ENCODE assay signal across 10 cellular contexts in genomic region chr16:709651-710499, GRCh38. TPM values are rescaled to one million over a fixed set of nuclear protein-coding genes. Genes with fewer than 3 reads are reported as not detected.
A peak's percentile ranks its signal among the peaks of the same experiment; 100 is the strongest.
DNase-seq lines count a peak whose midpoint lies in the region; ATAC-seq and TF ChIP-seq lines count a peak whose summit lies in the region.
"Had no signal": no experiment of that assay in that cellular context is flagged by ENCODE, and none has a peak within 500 bp of the region (broad histone marks: within the 10 kb centered on the region; RNA-seq: fewer than 3 reads in every experiment).

No MANE protein-coding gene starts in this region.

- no peaks in the 10 kb centered on the region for H3K36me3 Mint-ChIP-seq in endothelial cell (ENCODE audit: low read depth, unreplicated experiment)
- H3K36me3 Mint-ChIP-seq in activated T-cell treated with anti-CD3 and anti-CD28 coated beads, Interleukin-2, amount 50 U/mL, for 24 hours (ENCODE audit: low read depth): no peaks in the 10 kb centered on the region

- peak overlapping the region; percentile 39 for H3K4me3 ChIP-seq in osteoblast (ENCODE audit: insufficient read depth, low read length)
- H3K4me3 ChIP-seq: upper lobe of left lung had no signal

- H3K4me3 Mint-ChIP-seq in endothelial cell (ENCODE audit: unreplicated experiment): no peak overlapping the region
- no peak overlapping the region for H3K4me3 Mint-ChIP-seq in activated T-cell treated with anti-CD3 and anti-CD28 coated beads, Interleukin-2, amount 50 U/mL, for 24 hours

- no peaks in the 10 kb centered on the region for H3K4me1 Mint-ChIP-seq in endothelial cell (ENCODE audit: unreplicated experiment)
- peaks cover 4% of the 10 kb centered on the region for H3K4me1 Mint-ChIP-seq in activated T-cell treated with anti-CD3 and anti-CD28 coated beads, Interleukin-2, amount 50 U/mL, for 24 hours (ENCODE audit: low read depth)

- H2AFZ ChIP-seq in osteoblast (ENCODE audit: low read length): no peak overlapping the region

- H4K20me1 ChIP-seq in osteoblast (ENCODE audit: insufficient read depth, low read length): peaks cover 4% of the 10 kb centered on the region

- H3K79me2 ChIP-seq in osteoblast (ENCODE audit: insufficient read depth, low read length): no peaks in the 10 kb centered on the region

- peaks cover 38% of the 10 kb centered on the region for H3K27me3 ChIP-seq in osteoblast (ENCODE audit: insufficient read depth, low read length)

- no peak overlapping the region for H3K4me2 ChIP-seq in osteoblast (ENCODE audit: insufficient read depth, low read length)
- H3K4me2 ChIP-seq: KMS-11 had no signal

- no peak for TF ChIP-seq CTCF in osteoblast (IDR thresholded peaks at IDR 0.05; ENCODE audit: extremely low read depth, low read depth, low read length)
- no peak for TF ChIP-seq CTCF in endothelial cell (IDR thresholded peaks at IDR 0.05; ENCODE audit: unreplicated experiment)

- peaks cover 9% of the 10 kb centered on the region for H3K4me1 ChIP-seq in osteoblast (ENCODE audit: insufficient read depth, low read length)

- no peaks in the 10 kb centered on the region for H3K9me3 ChIP-seq in osteoblast (ENCODE audit: low read depth, low read length)
- H3K9me3 ChIP-seq: upper lobe of left lung had no signal

- no peak overlapping the region for H3K27ac ChIP-seq in osteoblast (ENCODE audit: low read depth, low read length)
- H3K27ac ChIP-seq: KMS-11, upper lobe of left lung had no signal

- ATAC-seq in HG03457 (IDR thresholded peaks at IDR 0.05; ENCODE audit: unreplicated experiment) (no peak), GM21737 (IDR thresholded peaks at IDR 0.05; ENCODE audit: unreplicated experiment) (no peak)

- peak; percentile 21 for DNase-seq in GOT3 (lab: John Stamatoyannopoulos, UW)
- peak; percentile 93 for DNase-seq in NCI-H2171 treated with DMSO at 0.1 percent for 48 hours (lab: John Stamatoyannopoulos, UW)
- DNase-seq in cerebellar nuclear complex (lab: John Stamatoyannopoulos, UW): peak; percentile 80 to 85
- peak; percentile 100 for DNase-seq in osteoblast (ENCODE audit: insufficient read length, low spot score, missing footprints)
- no peak for DNase-seq in endothelial cell (ENCODE audit: low spot score)
- DNase-seq in activated T-cell treated with anti-CD3 and anti-CD28 coated beads, Interleukin-2, amount 50 U/mL, for 24 hours: no peak

- H3K9me3 Mint-ChIP-seq in endothelial cell (ENCODE audit: unreplicated experiment): no peaks in the 10 kb centered on the region
- no peaks in the 10 kb centered on the region for H3K9me3 Mint-ChIP-seq in activated T-cell treated with anti-CD3 and anti-CD28 coated beads, Interleukin-2, amount 50 U/mL, for 24 hours

- H3K36me3 ChIP-seq in osteoblast (ENCODE audit: insufficient read depth, low read length): no peaks in the 10 kb centered on the region
- H3K36me3 ChIP-seq: upper lobe of left lung had no signal

- peaks cover 27% of the 10 kb centered on the region for H3K27me3 Mint-ChIP-seq in endothelial cell (ENCODE audit: unreplicated experiment)
- peaks cover 64% of the 10 kb centered on the region for H3K27me3 Mint-ChIP-seq in activated T-cell treated with anti-CD3 and anti-CD28 coated beads, Interleukin-2, amount 50 U/mL, for 24 hours

- no peak overlapping the region for H3K27ac Mint-ChIP-seq in endothelial cell (ENCODE audit: unreplicated experiment)
- H3K27ac Mint-ChIP-seq in activated T-cell treated with anti-CD3 and anti-CD28 coated beads, Interleukin-2, amount 50 U/mL, for 24 hours: no peak overlapping the region

RNA-seq across cellular contexts. Expression of gene FBXL16, which starts 4.3 kb away (rescaled TPM):
- total RNA-seq in osteoblast (not detected in 2 replicates), endothelial cell (ENCODE audit: unreplicated experiment) (not detected)

RNA-seq across cellular contexts. Expression of gene METRN, which starts 5.0 kb away (rescaled TPM):
- total RNA-seq in osteoblast (30.9 and 33.3 TPM in 2 replicates), endothelial cell (ENCODE audit: unreplicated experiment) (11.2 TPM)

RNA-seq across cellular contexts. Expression of gene ANTKMT, which starts 11.1 kb away (rescaled TPM):
- total RNA-seq in osteoblast (20.9 and 21.7 TPM in 2 replicates), endothelial cell (ENCODE audit: unreplicated experiment) (11.1 TPM)

RNA-seq across cellular contexts. Expression of gene CCDC78, which starts 16.4 kb away (rescaled TPM):
- 2.1 and 2.2 TPM in 2 replicates for total RNA-seq in osteoblast
- total RNA-seq in endothelial cell (ENCODE audit: unreplicated experiment): 0.85 TPM

RNA-seq across cellular contexts. Expression of gene HAGHL, which starts 17.0 kb away (rescaled TPM):
- total RNA-seq in osteoblast: 12.7 and 16.3 TPM in 2 replicates
- 1.5 TPM for total RNA-seq in endothelial cell (ENCODE audit: unreplicated experiment)

Comparison
In these comparisons a context has a peak if more than half of its experiments do, and no peak if none do; other contexts are left out.
1. DNase-seq: peak in GOT3 (single experiment), NCI-H2171 treated with DMSO at 0.1 percent for 48 hours (single experiment), cerebellar nuclear complex (2 of 2) and osteoblast (single experiment); none in endothelial cell (single experiment) and activated T-cell treated with anti-CD3 and anti-CD28 coated beads, Interleukin-2, amount 50 U/mL, for 24 hours (single experiment).